1 cellular context compared by ENCODE assay signal in genomic region chrX:97230948-97231347, GRCh38.
TF ChIP-seq lines count a peak whose summit lies in the region.

No MANE protein-coding gene starts in this region.

TF ChIP-seq in A549, 52 proteins besides CTCF, POLR2A, EP300 and RAD21 (continued from another document):
- no peak for TF ChIP-seq MYC (IDR thresholded peaks at IDR 0.05; ENCODE audit: borderline replicate concordance, low read length)
